15 cellular contexts compared by ENCODE assay signal in the genomic region with DNA sequence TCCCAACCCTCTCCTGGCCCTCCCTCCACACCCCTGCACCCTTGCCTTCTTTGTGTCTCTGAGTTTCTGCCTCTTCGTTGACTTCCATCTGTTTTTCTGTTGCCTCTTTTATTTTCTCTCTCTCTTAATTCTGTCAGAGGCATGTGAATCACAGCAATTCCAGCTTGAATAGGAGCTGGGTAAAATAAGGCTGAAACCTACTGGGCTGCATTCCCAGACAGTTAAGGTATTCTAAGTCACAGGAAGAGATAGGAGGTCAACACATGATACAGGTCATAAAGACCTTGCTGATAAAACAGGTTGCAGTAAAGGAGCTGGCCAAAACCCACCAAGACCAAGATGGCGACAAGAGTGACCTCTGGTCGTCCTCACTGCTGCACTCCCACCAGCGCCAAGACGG. TPM values are rescaled to one million over a fixed set of nuclear protein-coding genes. Genes with fewer than 3 reads are reported as not detected.
"Had no signal": no experiment of that assay in that cellular context is flagged by ENCODE, and none has a peak within 500 bp of the region (broad histone marks: within the 10 kb centered on the region; RNA-seq: fewer than 3 reads in every experiment).

No MANE protein-coding gene starts in this region.

RNA-seq across cellular contexts. Expression of gene TMPRSS4, which starts 14.2 kb away (rescaled TPM):
- total RNA-seq: cerebellum, dermis microvascular lymphatic vessel endothelial cell, glomerular endothelial cell, left lobe of liver, lung microvascular endothelial cell, mononuclear cell had no signal

RNA-seq across cellular contexts. Expression of gene SMIM35, which starts 24.1 kb away (rescaled TPM):
- total RNA-seq: cerebellum, dermis microvascular lymphatic vessel endothelial cell, esophagus mucosa, esophagus squamous epithelium, gastrocnemius medialis, heart right ventricle, kidney, left ventricle myocardium inferior, lower leg skin, lower lobe of right lung, lung microvascular endothelial cell, mucosa of gallbladder had no signal
- polyA plus RNA-seq: heart right ventricle had no signal
